ENCODE assay signal across 24 cellular contexts in the genomic region with DNA sequence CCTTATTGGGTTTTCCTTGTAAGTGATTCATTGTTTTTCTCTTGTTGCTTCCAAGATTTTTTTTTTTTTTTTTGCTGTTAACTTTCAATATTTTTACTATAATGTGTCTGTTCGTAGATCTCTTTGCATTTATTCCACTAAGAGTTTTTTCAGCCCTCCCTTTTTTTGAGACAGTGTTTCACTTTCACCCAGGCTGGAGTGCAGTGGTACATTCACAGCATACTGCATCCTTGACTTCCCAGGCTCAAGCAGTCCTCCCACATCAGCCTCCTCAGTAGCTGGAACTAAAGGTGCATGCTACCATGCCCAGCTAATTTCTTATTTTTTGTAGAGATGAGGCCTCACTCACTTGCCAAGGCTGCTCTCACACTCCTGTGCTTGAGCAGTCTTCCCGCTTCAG.
A peak's percentile ranks its signal among the peaks of the same experiment; 100 is the strongest.
DNase-seq lines count a peak whose midpoint lies in the region; ATAC-seq and TF ChIP-seq lines count a peak whose summit lies in the region.
"Had no signal": no experiment of that assay in that cellular context is flagged by ENCODE, and none has a peak within 500 bp of the region (broad histone marks: within the 10 kb centered on the region; RNA-seq: fewer than 3 reads in every experiment).

No MANE protein-coding gene starts in this region.

- H3K9ac ChIP-seq in smooth muscle cell (ENCODE audit: low read depth), result no peak overlapping the region
- H3K9ac ChIP-seq: GM23248 had no signal

- peaks cover 4% of the 10 kb centered on the region for H3K4me1 ChIP-seq in right cardiac atrium (ENCODE audit: control insufficient read depth, insufficient read depth, low read length)
- H3K4me1 ChIP-seq in smooth muscle cell (ENCODE audit: low read depth), result no peaks in the 10 kb centered on the region
- H3K4me1 ChIP-seq: Peyer's patch had no signal

- H4K20me1 ChIP-seq in smooth muscle cell (ENCODE audit: low read depth), result no peaks in the 10 kb centered on the region
- H4K20me1 ChIP-seq: BLaER1 treated with 17β-estradiol and CSF1 and Interleukin-3, amounts not matched to agents 10 nM and 100 nM had no signal

- H3K36me3 ChIP-seq in brain microvascular endothelial cell (replicated peaks) (no peaks in the 10 kb centered on the region), smooth muscle cell (ENCODE audit: low read depth) (no peaks in the 10 kb centered on the region)
- H3K36me3 ChIP-seq: BLaER1 treated with 17β-estradiol and CSF1 and Interleukin-3, amounts not matched to agents 10 nM and 100 nM; MG63; Peyer's patch had no signal

- H3K79me2 ChIP-seq in smooth muscle cell (ENCODE audit: low read depth), result no peaks in the 10 kb centered on the region

- in situ Hi-C loops in brain microvascular endothelial cell (cut with HindIII; ENCODE audit: low pct_ligation_motif_present, low sequenced_read_pairs), result no loop called here

- H3K27me3 ChIP-seq in right cardiac atrium (ENCODE audit: control insufficient read depth, insufficient read depth) (no peaks in the 10 kb centered on the region), brain microvascular endothelial cell (replicated peaks) (no peaks in the 10 kb centered on the region), smooth muscle cell (ENCODE audit: low read depth) (no peaks in the 10 kb centered on the region)
- H3K27me3 ChIP-seq: BLaER1 treated with 17β-estradiol and CSF1 and Interleukin-3, amounts not matched to agents 10 nM and 100 nM; MG63; Peyer's patch had no signal

- H3F3A ChIP-seq in smooth muscle cell (ENCODE audit: low read depth), result peaks cover 21% of the 10 kb centered on the region

- intact Hi-C loops in right cardiac atrium (cut with DNase I), result no loop called here
- intact Hi-C loops in Right ventricle myocardium inferior (cut with DNase I), result no loop called here

- TF ChIP-seq CTCF in brain microvascular endothelial cell (IDR thresholded peaks at IDR 0.05; ENCODE audit: low read depth, low read length, missing control alignments) (no peak), smooth muscle cell (IDR thresholded peaks at IDR 0.05; ENCODE audit: borderline replicate concordance, insufficient read depth, poor library complexity, severe bottlenecking) (no peak)

- no peaks in the 10 kb centered on the region for H3K9me3 ChIP-seq in right cardiac atrium (ENCODE audit: control insufficient read depth, low read length)
- no peaks in the 10 kb centered on the region for H3K9me3 ChIP-seq in smooth muscle cell (replicated peaks; ENCODE audit: low read depth)
- H3K9me3 ChIP-seq: MG63, Peyer's patch had no signal

- H3K4me3 ChIP-seq in right cardiac atrium (ENCODE audit: low read length) (no peak overlapping the region), brain microvascular endothelial cell (ENCODE audit: low read depth, low read length) (no peak overlapping the region), smooth muscle cell (no peak overlapping the region)
- H3K4me3 ChIP-seq: BLaER1 treated with 17β-estradiol and CSF1 and Interleukin-3, amounts not matched to agents 10 nM and 100 nM; GM12878; GM23248; MG63; Peyer's patch had no signal

- H3K27ac ChIP-seq in right cardiac atrium (ENCODE audit: low read length), result peak overlapping the region; percentile 45
- H3K27ac ChIP-seq in brain microvascular endothelial cell, result peak overlapping the region; percentile 85
- no peak overlapping the region for H3K27ac ChIP-seq in smooth muscle cell (ENCODE audit: low read depth)
- H3K27ac ChIP-seq: GM23248, Peyer's patch had no signal

- ATAC-seq in right cardiac atrium, result no peak
- ATAC-seq in Right ventricle myocardium inferior, result no peak
- ATAC-seq in HG02588 (IDR thresholded peaks at IDR 0.05; ENCODE audit: unreplicated experiment), result no peak
- ATAC-seq: CD8-positive, alpha-beta T cell; GM12878; HCT116 had no signal

- no peak overlapping the region for H2AFZ ChIP-seq in smooth muscle cell (ENCODE audit: low read depth)
- H2AFZ ChIP-seq: GM23248 had no signal

- DNase-seq in right cardiac atrium (no peak), Right ventricle myocardium inferior (ENCODE audit: missing footprints) (no peak), brain microvascular endothelial cell (no peak), iris pigment epithelial cell (ENCODE audit: low read depth) (peak; percentile 30), smooth muscle cell (lab: John Stamatoyannopoulos, UW; ENCODE audit: unreplicated experiment) (no peak), NCI-H82 (lab: John Stamatoyannopoulos, UW) (no peak)
- DNase-seq: Calu3; CD8-positive, alpha-beta T cell; DMS53; EL; GM23248; Karpas-422; MG63; NCI-H1092; NCI-H1436 treated with DMSO at 0.1 percent for 48 hours; NCI-H2081; NCI-H2171 treated with DMSO at 0.1 percent for 48 hours; NCI-H446; NCI-H526 treated with DMSO at 0.1 percent for 48 hours; Peyer's patch had no signal

- no peak overlapping the region for H3K4me2 ChIP-seq in smooth muscle cell

- WGBS in right cardiac atrium, result 84% methylated on average over 2 of the region's 2 CpGs
- WGBS in smooth muscle cell (ENCODE audit: low lambda C conversion rate), result 92% methylated on average over 2 of the region's 2 CpGs
